ENCODE assay signal across 21 cellular contexts in genomic region chr1:183550915-183551314, GRCh38. TPM values are rescaled to one million over a fixed set of nuclear protein-coding genes. Genes with fewer than 3 reads are reported as not detected.
A peak's percentile ranks its signal among the peaks of the same experiment; 100 is the strongest.
DNase-seq lines count a peak whose midpoint lies in the region; ATAC-seq and TF ChIP-seq lines count a peak whose summit lies in the region.
"Had no signal": no experiment of that assay in that cellular context is flagged by ENCODE, and none has a peak within 500 bp of the region (broad histone marks: within the 10 kb centered on the region; RNA-seq: fewer than 3 reads in every experiment).

No MANE protein-coding gene starts in this region.

- H3K9me3 ChIP-seq in heart left ventricle (no peaks in the 10 kb centered on the region), stomach smooth muscle (ENCODE audit: control insufficient read depth in 2 of 2, low read length in 2 of 2) (no peaks in the 10 kb centered on the region)
- H3K9me3 ChIP-seq: prostate gland, tibial artery had no signal

- TF ChIP-seq CTCF in heart left ventricle (IDR thresholded peaks at IDR 0.05): no peak

- DNase-seq in DMS53 (lab: John Stamatoyannopoulos, UW) (peak; percentile 28), DMS53 treated with DMSO at 0.1 percent for 48 hours (lab: John Stamatoyannopoulos, UW; ENCODE audit: unreplicated experiment) (no peak), Right ventricle myocardium superior (no peak), heart left ventricle (no peak), cerebellar cortex (ENCODE audit: low spot score) (peak; percentile 6)
- DNase-seq: 8988T; activated CD4-positive, alpha-beta T cell treated with anti-CD3 and anti-CD28 coated beads, Interleukin-2, amount 50 U/mL, for 4 hours; brain microvascular endothelial cell; GOT3; kidney glomerular epithelial cell; NCI-H1930; NCI-H446 treated with DMSO at 0.1 percent for 48 hours; tibial artery; WERI-Rb-1 had no signal

- no peak overlapping the region for H3K9ac ChIP-seq in stomach smooth muscle (ENCODE audit: low read length in 2 of 2)

- ATAC-seq in Right ventricle myocardium superior (ENCODE audit: poor library complexity) (peak; percentile 19), heart left ventricle (no peak), GM21786 (IDR thresholded peaks at IDR 0.05; ENCODE audit: unreplicated experiment) (no peak), HG03521 (IDR thresholded peaks at IDR 0.05; ENCODE audit: unreplicated experiment) (no peak)
- ATAC-seq: stimulated activated memory B cell treated with anti-CD40 and anti-IgM and Interleukin-4, amounts not matched to agents 10 μg/mL and 1 μg/mL and 100 μg/mL, for 72 hours had no signal

- 40 to 53% (median 50%) methylated on average over 3 of the region's 3 CpGs for WGBS in heart left ventricle, 4 donors

- H3K27me3 ChIP-seq in heart left ventricle (no peaks in the 10 kb centered on the region), stomach smooth muscle (ENCODE audit: control insufficient read depth in 1 of 2, insufficient read depth in 2 of 2, low read length in 2 of 2) (no peaks in the 10 kb centered on the region)
- H3K27me3 ChIP-seq: brain microvascular endothelial cell, tibial artery had no signal

- no peak for TF ChIP-seq POLR2A in heart left ventricle (IDR thresholded peaks at IDR 0.05)

- H3K4me1 ChIP-seq in heart left ventricle (peaks cover 0 to 18% (median 6%) of the 10 kb centered on the region in 12 donors), stomach smooth muscle (ENCODE audit: control insufficient read depth, insufficient read depth, low read length) (no peaks in the 10 kb centered on the region)
- H3K4me1 ChIP-seq: prostate gland had no signal

- intact Hi-C loops in Right ventricle myocardium superior (cut with DNase I): no loop called here
- intact Hi-C loops in heart left ventricle (cut with DNase I): no loop called here

- H3K36me3 ChIP-seq in heart left ventricle: peaks cover 0 to 100% (median 93%) of the 10 kb centered on the region in 9 donors
- H3K36me3 ChIP-seq in stomach smooth muscle (ENCODE audit: control insufficient read depth in 2 of 2, insufficient read depth in 2 of 2, low read length in 2 of 2): peaks cover 40 to 66% of the 10 kb centered on the region in 2 donors

- peak overlapping the region in 1 of 12 donors; percentile 5 for H3K27ac ChIP-seq in heart left ventricle
- peak overlapping the region; percentile 4 for H3K27ac ChIP-seq in stomach smooth muscle (ENCODE audit: low read length)
- H3K27ac ChIP-seq: brain microvascular endothelial cell, coronary artery, prostate gland, tibial artery, WERI-Rb-1 had no signal

- H3K4me3 ChIP-seq in heart left ventricle: no peak overlapping the region
- no peak overlapping the region for H3K4me3 ChIP-seq in stomach smooth muscle (ENCODE audit: low read length in 2 of 2)
- H3K4me3 ChIP-seq: coronary artery, prostate gland, tibial artery had no signal

RNA-seq across cellular contexts. Expression of gene NCF2, which starts 39.3 kb away (rescaled TPM):
- total RNA-seq in Right ventricle myocardium superior (5.7 TPM), heart left ventricle (10 to 100 TPM in 2 of 9 donors, 1 to 10 TPM in 7; 2.6 to 51.2 (median 5.1) TPM)
- polyA plus RNA-seq in heart left ventricle: 1 to 10 TPM; 1.3 to 2.5 TPM
- total RNA-seq: lung microvascular endothelial cell had no signal

Comparison
In these comparisons a context has a peak if more than half of its experiments do, and no peak if none do; other contexts are left out.
1. DNase-seq: peak in DMS53 (single experiment) and cerebellar cortex (single experiment); none in DMS53 treated with DMSO at 0.1 percent for 48 hours (single experiment), Right ventricle myocardium superior (single experiment) and heart left ventricle (0 of 5).